Comparison of ENCODE assay signal across 10 cellular contexts in the genomic region with DNA sequence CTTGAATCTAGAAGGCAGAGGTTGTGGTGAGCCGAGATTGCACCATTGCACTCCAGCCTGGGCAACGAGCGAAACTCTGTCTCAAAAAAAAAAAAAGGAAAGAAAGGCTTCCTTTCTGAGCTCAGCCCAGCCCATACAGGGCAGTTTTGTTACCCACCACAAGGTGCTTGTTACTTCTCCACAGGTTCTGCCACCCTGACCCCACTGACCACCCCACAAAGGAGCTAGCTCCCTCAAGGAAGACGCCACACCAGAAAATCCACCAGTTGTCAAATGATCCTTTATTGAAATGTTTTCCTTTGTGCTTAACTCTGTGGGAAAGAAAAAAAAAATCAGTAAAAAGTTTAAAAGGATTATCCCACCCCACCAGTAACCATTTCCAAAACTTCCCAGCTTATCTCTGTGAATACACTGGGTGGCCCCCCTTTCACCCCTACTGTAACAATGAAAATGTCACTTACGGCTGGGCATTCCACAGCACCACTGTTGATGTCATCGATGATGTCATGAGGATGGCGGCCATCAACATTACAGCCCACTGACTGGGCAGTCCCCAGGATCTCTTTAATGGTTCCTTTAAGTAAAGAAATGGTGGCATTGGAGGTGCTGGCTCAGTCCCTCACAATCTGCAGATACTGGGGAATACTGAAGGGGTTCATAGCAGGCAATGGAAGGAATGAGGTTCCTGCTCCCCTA. TPM values are rescaled to one million over a fixed set of nuclear protein-coding genes. Genes with fewer than 3 reads are reported as not detected.
DNase-seq lines count a peak whose midpoint lies in the region; ATAC-seq and TF ChIP-seq lines count a peak whose summit lies in the region.
"Had no signal": no experiment of that assay in that cellular context is flagged by ENCODE, and none has a peak within 500 bp of the region (broad histone marks: within the 10 kb centered on the region; RNA-seq: fewer than 3 reads in every experiment).

No MANE protein-coding gene starts in this region.

- H3K4me3 Mint-ChIP-seq in CD4-positive, alpha-beta T cell: no peak overlapping the region
- H3K4me3 Mint-ChIP-seq in activated CD8-positive, alpha-beta T cell treated with anti-CD3 and anti-CD28 coated beads for 36 hours: peak overlapping the region; percentile 91

- H3K27ac Mint-ChIP-seq in CD4-positive, alpha-beta T cell: peak overlapping the region; percentile 71
- H3K27ac Mint-ChIP-seq in activated CD8-positive, alpha-beta T cell treated with anti-CD3 and anti-CD28 coated beads for 36 hours: peak overlapping the region; percentile 94

- TF ChIP-seq CTCF in CD4-positive, alpha-beta T cell (IDR thresholded peaks at IDR 0.05): no peak
- TF ChIP-seq CTCF in HL-60 (IDR thresholded peaks at IDR 0.05; ENCODE audit: insufficient read depth, low read length) (no peak), mucosa of descending colon (IDR thresholded peaks at IDR 0.05) (no peak)
- no peak for TF ChIP-seq CTCF in activated CD8-positive, alpha-beta T cell treated with anti-CD3 and anti-CD28 coated beads for 36 hours (IDR thresholded peaks at IDR 0.05)

- H3K4me3 ChIP-seq in HL-60 (replicated peaks; ENCODE audit: insufficient read depth, low read length) (no peak overlapping the region), mucosa of descending colon (no peak overlapping the region)

- peaks cover 37% of the 10 kb centered on the region for H3K4me1 Mint-ChIP-seq in CD4-positive, alpha-beta T cell (ENCODE audit: low read depth)
- peaks cover 38% of the 10 kb centered on the region for H3K4me1 Mint-ChIP-seq in activated CD8-positive, alpha-beta T cell treated with anti-CD3 and anti-CD28 coated beads for 36 hours (ENCODE audit: low read depth)

- intact Hi-C loops in CD4-positive, alpha-beta T cell (cut with DNase I, micrococcal nuclease): no loop called here
- intact Hi-C loops in activated CD8-positive, alpha-beta T cell treated with anti-CD3 and anti-CD28 coated beads for 36 hours (cut with micrococcal nuclease): no loop called here
- intact Hi-C loops in mucosa of descending colon (cut with DNase I, micrococcal nuclease): no loop called here

- DNase-seq in CD4-positive, alpha-beta T cell: no peak
- DNase-seq in HL-60 (ENCODE audit: low read depth in 1 of 2, low spot score in 1 of 2) (peak; percentile 21 to 50), kidney tubule cell (ENCODE audit: low spot score) (peak; percentile 23), mucosa of descending colon (no peak), GM03348 (ENCODE audit: low spot score) (no peak)
- DNase-seq in activated CD8-positive, alpha-beta T cell treated with anti-CD3 and anti-CD28 coated beads for 36 hours: peak; percentile 46
- DNase-seq: pancreas, WERI-Rb-1 had no signal

- POLR2A ChIA-PET in CD4-positive, alpha-beta T cell (lab: Charles Lee): no interaction called here
- POLR2A ChIA-PET in activated CD8-positive, alpha-beta T cell treated with anti-CD3 and anti-CD28 coated beads for 36 hours (lab: Charles Lee): interaction anchor here (0.6 to 2.5 kb wide), 13 partner anchors 9 to 268 kb away, joined by 3 to 19 read pairs (median 5); partner anchors contain the start of genes PTRH1, TTC16 and ZNF79

- CTCF ChIA-PET in CD4-positive, alpha-beta T cell (lab: Charles Lee): interaction anchor here (0.7 kb wide), 1 partner anchor 10 kb away, joined by 3 read pairs; no protein-coding TSS in a partner anchor
- CTCF ChIA-PET in activated CD8-positive, alpha-beta T cell treated with anti-CD3 and anti-CD28 coated beads for 36 hours (lab: Charles Lee): interaction anchor here (1.1 to 1.2 kb wide), 2 partner anchors 8 to 287 kb away, joined by 3 read pairs; partner anchors contain the start of gene TOR2A

- H3K4me1 ChIP-seq in mucosa of descending colon (ENCODE audit: low read depth): peaks cover 24% of the 10 kb centered on the region

- no peak for ATAC-seq in CD4-positive, alpha-beta T cell (ENCODE audit: poor library complexity)
- ATAC-seq in activated CD8-positive, alpha-beta T cell treated with anti-CD3 and anti-CD28 coated beads for 36 hours: no peak
- no peak for ATAC-seq in HG02610 (IDR thresholded peaks at IDR 0.05; ENCODE audit: unreplicated experiment)
- no peak for ATAC-seq in HG03520 (IDR thresholded peaks at IDR 0.05; ENCODE audit: unreplicated experiment)
- no peak for ATAC-seq in mucosa of descending colon
- ATAC-seq: pancreas had no signal

- no peaks in the 10 kb centered on the region for H3K27me3 ChIP-seq in CD4-positive, alpha-beta T cell (ENCODE audit: control insufficient read depth, insufficient read depth, low read length)
- no peaks in the 10 kb centered on the region for H3K27me3 ChIP-seq in HL-60 (ENCODE audit: insufficient read depth, poor library complexity, severe bottlenecking)
- H3K27me3 ChIP-seq: pancreas had no signal

- H3K9me3 ChIP-seq in CD4-positive, alpha-beta T cell (ENCODE audit: control insufficient read depth, low read length): no peaks in the 10 kb centered on the region
- H3K9me3 ChIP-seq in mucosa of descending colon: no peaks in the 10 kb centered on the region
- H3K9me3 ChIP-seq: pancreas had no signal

- H3K9me3 Mint-ChIP-seq in CD4-positive, alpha-beta T cell: no peaks in the 10 kb centered on the region
- peaks cover 14% of the 10 kb centered on the region for H3K9me3 Mint-ChIP-seq in activated CD8-positive, alpha-beta T cell treated with anti-CD3 and anti-CD28 coated beads for 36 hours

- no peaks in the 10 kb centered on the region for H3K27me3 Mint-ChIP-seq in CD4-positive, alpha-beta T cell
- H3K27me3 Mint-ChIP-seq in activated CD8-positive, alpha-beta T cell treated with anti-CD3 and anti-CD28 coated beads for 36 hours: no peaks in the 10 kb centered on the region

- H3K27ac ChIP-seq in CD4-positive, alpha-beta T cell (ENCODE audit: low read depth, low read length): no peak overlapping the region
- H3K27ac ChIP-seq in HL-60 (replicated peaks): no peak overlapping the region
- H3K27ac ChIP-seq: pancreas had no signal

- peaks cover 95% of the 10 kb centered on the region for H3K36me3 Mint-ChIP-seq in CD4-positive, alpha-beta T cell (ENCODE audit: low read depth)
- H3K36me3 Mint-ChIP-seq in activated CD8-positive, alpha-beta T cell treated with anti-CD3 and anti-CD28 coated beads for 36 hours (ENCODE audit: low read depth): peaks cover 83% of the 10 kb centered on the region

- peaks cover 5% of the 10 kb centered on the region for H3K36me3 ChIP-seq in mucosa of descending colon (ENCODE audit: low read depth)

RNA-seq across cellular contexts. Expression of gene RPL12, which starts 3.6 kb away (rescaled TPM):
- total RNA-seq in CD4-positive, alpha-beta T cell: 1,000 to 10,000 TPM; 1,884 to 1,993 TPM
- total RNA-seq in activated CD8-positive, alpha-beta T cell treated with anti-CD3 and anti-CD28 coated beads for 36 hours: 1,000 to 10,000 TPM; 2,353 to 2,364 TPM
- 100 to 1,000 TPM; 726 to 998 (median 926) TPM for total RNA-seq in mucosa of descending colon

RNA-seq across cellular contexts. Expression of gene LRSAM1, which starts 3.7 kb away (rescaled TPM):
- 10 to 100 TPM; 11.4 to 16.0 TPM for total RNA-seq in CD4-positive, alpha-beta T cell
- 10 to 100 TPM; 17.1 to 18.6 TPM for total RNA-seq in activated CD8-positive, alpha-beta T cell treated with anti-CD3 and anti-CD28 coated beads for 36 hours
- 10 to 100 TPM; 16.8 to 29.0 (median 17.9) TPM for total RNA-seq in mucosa of descending colon

RNA-seq across cellular contexts. Expression of gene ZNF79, which starts 23.4 kb away (rescaled TPM):
- total RNA-seq in CD4-positive, alpha-beta T cell: 1 to 10 TPM; 4.3 to 4.9 TPM
- 1 to 10 TPM; 7.6 TPM for total RNA-seq in activated CD8-positive, alpha-beta T cell treated with anti-CD3 and anti-CD28 coated beads for 36 hours
- total RNA-seq in mucosa of descending colon: 10 to 100 TPM in 1 of 3 donors, 1 to 10 TPM in 2; 5.1 to 13.6 (median 5.7) TPM

RNA-seq across cellular contexts. Expression of gene SLC2A8, which starts 50.6 kb away (rescaled TPM):
- total RNA-seq in CD4-positive, alpha-beta T cell: 1 to 10 TPM; 1.6 to 1.8 TPM
- total RNA-seq in activated CD8-positive, alpha-beta T cell treated with anti-CD3 and anti-CD28 coated beads for 36 hours: 1 to 10 TPM; 1.6 to 2.1 TPM
- 10 to 100 TPM; 17.3 to 60.1 (median 23.0) TPM for total RNA-seq in mucosa of descending colon

Comparison
In these comparisons a context has a peak if more than half of its experiments do, and no peak if none do; other contexts are left out.
1. DNase-seq: peak in HL-60 (2 of 2), activated CD8-positive, alpha-beta T cell treated with anti-CD3 and anti-CD28 coated beads for 36 hours (single experiment) and kidney tubule cell (single experiment); none in CD4-positive, alpha-beta T cell (0 of 10), mucosa of descending colon (0 of 3) and GM03348 (single experiment).